ENCODE assay signal across 8 cellular contexts in genomic region chr13:30743319-30744055, GRCh38. TPM values are rescaled to one million over a fixed set of nuclear protein-coding genes. Genes with fewer than 3 reads are reported as not detected.
DNase-seq lines count a peak whose midpoint lies in the region; ATAC-seq and TF ChIP-seq lines count a peak whose summit lies in the region.

No MANE protein-coding gene starts in this region.

- POLR2A ChIA-PET in WTC11 (lab: Charles Lee), result no interaction called here

- 40 to 68% methylated on average over 4 of the region's 4 CpGs for WGBS in testis, 2 donors

- no peak for TF ChIP-seq CTCF in testis (IDR thresholded peaks at IDR 0.05)
- no peak for TF ChIP-seq CTCF in WTC11 (IDR thresholded peaks at IDR 0.05)

- H3K4me1 ChIP-seq in testis, result peaks cover 39% of the 10 kb centered on the region

- H3K4me3 ChIP-seq in testis, result no peak overlapping the region

- peaks cover 68% of the 10 kb centered on the region for H3K4me1 Mint-ChIP-seq in activated T-cell treated with anti-CD3 and anti-CD28 coated beads, Interleukin-2, amount 50 U/mL, for 24 hours (ENCODE audit: low read depth)
- H3K4me1 Mint-ChIP-seq in activated T-helper 17 cell treated with anti-CD3 and anti-CD28 coated beads, Interleukin-2, amount 50 U/mL, for 72 hours, result peaks cover 45% of the 10 kb centered on the region
- peaks cover 15% of the 10 kb centered on the region for H3K4me1 Mint-ChIP-seq in WTC11

- CTCF ChIA-PET in WTC11 (lab: Charles Lee), result no interaction called here

- H3K27me3 ChIP-seq in testis, result no peaks in the 10 kb centered on the region

- H3K36me3 Mint-ChIP-seq in activated T-cell treated with anti-CD3 and anti-CD28 coated beads, Interleukin-2, amount 50 U/mL, for 24 hours (ENCODE audit: low read depth), result peaks cover 18% of the 10 kb centered on the region
- H3K36me3 Mint-ChIP-seq in activated T-helper 17 cell treated with anti-CD3 and anti-CD28 coated beads, Interleukin-2, amount 50 U/mL, for 72 hours (ENCODE audit: low read depth), result peaks cover 58% of the 10 kb centered on the region
- no peaks in the 10 kb centered on the region for H3K36me3 Mint-ChIP-seq in WTC11

- H3K36me3 ChIP-seq in testis (ENCODE audit: low read depth, missing control alignments), result no peaks in the 10 kb centered on the region

- intact Hi-C loops in testis (cut with DNase I; ENCODE audit: low total_unique reads), result no loop called here

- no peak for DNase-seq in activated T-cell treated with anti-CD3 and anti-CD28 coated beads, Interleukin-2, amount 50 U/mL, for 24 hours
- DNase-seq in activated T-cell treated with anti-CD3 and anti-CD28 coated beads for 4 hours (no peak), iris pigment epithelial cell (ENCODE audit: low read depth) (peak; percentile 99), testis (peak; percentile 71), WTC11 (ENCODE audit: low spot score) (no peak), NCI-H2081 treated with DMSO at 0.1 percent for 48 hours (lab: John Stamatoyannopoulos, UW) (no peak)

- no peak for TF ChIP-seq POLR2A in testis (IDR thresholded peaks at IDR 0.05)

- no peaks in the 10 kb centered on the region for H3K9me3 ChIP-seq in testis

- peak; percentile 9 for ATAC-seq in activated T-helper 17 cell treated with anti-CD3 and anti-CD28 coated beads, Interleukin-2, amount 50 U/mL, for 72 hours (replicated peaks)
- ATAC-seq in WTC11, result no peak
- no peak for ATAC-seq in HG02678 (IDR thresholded peaks at IDR 0.05; ENCODE audit: unreplicated experiment)

- no peaks in the 10 kb centered on the region for H3K9me3 Mint-ChIP-seq in activated T-cell treated with anti-CD3 and anti-CD28 coated beads, Interleukin-2, amount 50 U/mL, for 24 hours
- no peaks in the 10 kb centered on the region for H3K9me3 Mint-ChIP-seq in activated T-helper 17 cell treated with anti-CD3 and anti-CD28 coated beads, Interleukin-2, amount 50 U/mL, for 72 hours
- H3K9me3 Mint-ChIP-seq in WTC11, result no peaks in the 10 kb centered on the region

- peak overlapping the region; percentile 86 for H3K27ac Mint-ChIP-seq in activated T-cell treated with anti-CD3 and anti-CD28 coated beads, Interleukin-2, amount 50 U/mL, for 24 hours
- H3K27ac Mint-ChIP-seq in activated T-helper 17 cell treated with anti-CD3 and anti-CD28 coated beads, Interleukin-2, amount 50 U/mL, for 72 hours, result peak overlapping the region; percentile 72
- H3K27ac Mint-ChIP-seq in WTC11, result no peak overlapping the region

- no peaks in the 10 kb centered on the region for H3K27me3 Mint-ChIP-seq in activated T-cell treated with anti-CD3 and anti-CD28 coated beads, Interleukin-2, amount 50 U/mL, for 24 hours
- no peaks in the 10 kb centered on the region for H3K27me3 Mint-ChIP-seq in activated T-helper 17 cell treated with anti-CD3 and anti-CD28 coated beads, Interleukin-2, amount 50 U/mL, for 72 hours
- no peaks in the 10 kb centered on the region for H3K27me3 Mint-ChIP-seq in WTC11 (ENCODE audit: low read depth)

- H3K4me3 Mint-ChIP-seq in activated T-cell treated with anti-CD3 and anti-CD28 coated beads, Interleukin-2, amount 50 U/mL, for 24 hours, result no peak overlapping the region
- peak overlapping the region; percentile 45 for H3K4me3 Mint-ChIP-seq in activated T-helper 17 cell treated with anti-CD3 and anti-CD28 coated beads, Interleukin-2, amount 50 U/mL, for 72 hours
- H3K4me3 Mint-ChIP-seq in WTC11, result no peak overlapping the region

- peak overlapping the region; percentile 25 to 48 for H3K27ac ChIP-seq in testis

TF ChIP-seq in WTC11, 78 proteins besides CTCF, POLR2A, EP300 and RAD21 (continues in another document):
- TF ChIP-seq ZNF317 (CRISPR knock-in tag; IDR thresholded peaks at IDR 0.05; ENCODE audit: borderline replicate concordance, low read depth) (no peak), ARID4B (CRISPR knock-in tag; IDR thresholded peaks at IDR 0.05; ENCODE audit: borderline replicate concordance) (no peak), ZNF532 (CRISPR knock-in tag; IDR thresholded peaks at IDR 0.05; ENCODE audit: borderline replicate concordance) (no peak)
- TF ChIP-seq, protein P1, sequence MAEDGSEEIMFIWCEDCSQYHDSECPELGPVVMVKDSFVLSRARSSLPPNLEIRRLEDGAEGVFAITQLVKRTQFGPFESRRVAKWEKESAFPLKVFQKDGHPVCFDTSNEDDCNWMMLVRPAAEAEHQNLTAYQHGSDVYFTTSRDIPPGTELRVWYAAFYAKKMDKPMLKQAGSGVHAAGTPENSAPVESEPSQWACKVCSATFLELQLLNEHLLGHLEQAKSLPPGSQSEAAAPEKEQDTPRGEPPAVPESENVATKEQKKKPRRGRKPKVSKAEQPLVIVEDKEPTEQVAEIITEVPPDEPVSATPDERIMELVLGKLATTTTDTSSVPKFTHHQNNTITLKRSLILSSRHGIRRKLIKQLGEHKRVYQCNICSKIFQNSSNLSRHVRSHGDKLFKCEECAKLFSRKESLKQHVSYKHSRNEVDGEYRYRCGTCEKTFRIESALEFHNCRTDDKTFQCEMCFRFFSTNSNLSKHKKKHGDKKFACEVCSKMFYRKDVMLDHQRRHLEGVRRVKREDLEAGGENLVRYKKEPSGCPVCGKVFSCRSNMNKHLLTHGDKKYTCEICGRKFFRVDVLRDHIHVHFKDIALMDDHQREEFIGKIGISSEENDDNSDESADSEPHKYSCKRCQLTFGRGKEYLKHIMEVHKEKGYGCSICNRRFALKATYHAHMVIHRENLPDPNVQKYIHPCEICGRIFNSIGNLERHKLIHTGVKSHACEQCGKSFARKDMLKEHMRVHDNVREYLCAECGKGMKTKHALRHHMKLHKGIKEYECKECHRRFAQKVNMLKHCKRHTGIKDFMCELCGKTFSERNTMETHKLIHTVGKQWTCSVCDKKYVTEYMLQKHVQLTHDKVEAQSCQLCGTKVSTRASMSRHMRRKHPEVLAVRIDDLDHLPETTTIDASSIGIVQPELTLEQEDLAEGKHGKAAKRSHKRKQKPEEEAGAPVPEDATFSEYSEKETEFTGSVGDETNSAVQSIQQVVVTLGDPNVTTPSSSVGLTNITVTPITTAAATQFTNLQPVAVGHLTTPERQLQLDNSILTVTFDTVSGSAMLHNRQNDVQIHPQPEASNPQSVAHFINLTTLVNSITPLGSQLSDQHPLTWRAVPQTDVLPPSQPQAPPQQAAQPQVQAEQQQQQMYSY (CRISPR knock-in tag; IDR thresholded peaks at IDR 0.05), result no peak

RNA-seq across cellular contexts. Expression of gene ALOX5AP, which starts 8.1 kb away (rescaled TPM):
- total RNA-seq in activated T-helper 17 cell treated with anti-CD3 and anti-CD28 coated beads, Interleukin-2, amount 50 U/mL, for 72 hours, result 10 to 100 TPM; 33.7 to 62.5 TPM
- total RNA-seq in testis (1 to 10 TPM; 2.5 to 7.3 TPM), WTC11 (2021) (0.30 TPM in 1 of 3 replicates, not detected in the others)
- polyA plus RNA-seq in testis (ENCODE audit: insufficient read depth, low read depth, low replicate concordance), result 13.4 TPM

Comparison
In these comparisons a context has a peak if more than half of its experiments do, and no peak if none do; other contexts are left out.
1. DNase-seq: peak in iris pigment epithelial cell (single experiment) and testis (single experiment); none in activated T-cell treated with anti-CD3 and anti-CD28 coated beads, Interleukin-2, amount 50 U/mL, for 24 hours (single experiment), activated T-cell treated with anti-CD3 and anti-CD28 coated beads for 4 hours (single experiment), WTC11 (single experiment) and NCI-H2081 treated with DMSO at 0.1 percent for 48 hours (single experiment).
2. RNA of gene ALOX5AP, which starts 8.1 kb away (total RNA-seq): 33.7 to 62.5 TPM in activated T-helper 17 cell treated with anti-CD3 and anti-CD28 coated beads, Interleukin-2, amount 50 U/mL, for 72 hours; 2.5 to 7.3 TPM in testis and 0.30 TPM in WTC11; every median in the first group is over 4 times any median in the second.